Comparison of ENCODE assay signal across 15 cellular contexts in the genomic region with DNA sequence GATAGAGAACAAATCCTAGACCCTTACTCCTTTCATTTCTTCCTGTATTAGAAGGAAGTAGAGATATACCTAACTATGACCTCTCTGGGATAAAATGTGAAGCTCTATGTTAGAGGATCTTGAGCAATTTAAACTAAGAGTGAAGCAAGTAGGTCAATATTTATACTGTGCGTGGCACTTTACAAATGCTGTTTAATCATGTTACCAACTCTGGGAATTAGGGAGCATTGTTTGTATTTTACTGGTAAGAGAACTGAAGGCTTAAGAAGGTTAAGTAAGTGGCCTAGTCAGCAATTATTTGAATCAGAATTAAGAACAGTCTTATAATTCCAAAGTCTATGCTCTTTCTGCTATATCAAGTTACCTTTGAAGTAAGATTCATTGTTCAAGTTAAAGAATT. TPM values are rescaled to one million over a fixed set of nuclear protein-coding genes. Genes with fewer than 3 reads are reported as not detected.
DNase-seq lines count a peak whose midpoint lies in the region; ATAC-seq, FAIRE-seq and TF ChIP-seq lines count a peak whose summit lies in the region.
"Had no signal": no experiment of that assay in that cellular context is flagged by ENCODE, and none has a peak within 500 bp of the region (broad histone marks: within the 10 kb centered on the region; RNA-seq: fewer than 3 reads in every experiment).

No MANE protein-coding gene starts in this region.

- 10% methylated on average over 1 of the region's 1 CpG for WGBS in A549 (ENCODE audit: missing lambda C conversion rate)

- no peak overlapping the region for H3K9ac ChIP-seq in muscle layer of colon (ENCODE audit: low read length)

- H3K4me2 ChIP-seq in A549: peak overlapping the region; percentile 51

- CTCF ChIA-PET in A549 (lab: Yijun Ruan, JAX): no interaction called here

- TF ChIP-seq CTCF in A549 (IDR thresholded peaks at IDR 0.05): no peak
- TF ChIP-seq CTCF in epithelial cell of esophagus (IDR thresholded peaks at IDR 0.05; ENCODE audit: insufficient read depth, low read depth, low read length, missing control alignments): no peak

- H3K4me3 ChIP-seq in A549 (no peak overlapping the region), epithelial cell of esophagus (ENCODE audit: low read length) (no peak overlapping the region), muscle layer of colon (ENCODE audit: low read depth in 1 of 2, low read length in 2 of 2) (no peak overlapping the region)
- H3K4me3 ChIP-seq: cardiac muscle cell, spleen had no signal

- peak; percentile 61 to 82 for ATAC-seq in A549
- ATAC-seq: effector memory CD8-positive, alpha-beta T cell had no signal

- peak; percentile 74 for FAIRE-seq in A549 (lab: Jason Lieb, UNC)

- H3K36me3 ChIP-seq in muscle layer of colon (ENCODE audit: insufficient read depth, low read length): peaks cover 21% of the 10 kb centered on the region
- H3K36me3 ChIP-seq: cardiac muscle cell, neutrophil, spleen had no signal

- no peak overlapping the region for H3K27ac ChIP-seq in A549
- peak overlapping the region; percentile 57 for H3K27ac ChIP-seq in muscle layer of colon (ENCODE audit: low read depth, low read length)
- H3K27ac ChIP-seq: cardiac muscle cell, neutrophil had no signal

- TF ChIP-seq EP300 in A549 (IDR thresholded peaks at IDR 0.05): peak in 1 of 2 experiments; percentile 44; a peak in 1 of 5 replicates

- no peaks in the 10 kb centered on the region for H3K9me3 ChIP-seq in A549
- H3K9me3 ChIP-seq in muscle layer of colon (ENCODE audit: low read length): no peaks in the 10 kb centered on the region
- H3K9me3 ChIP-seq: neutrophil, spleen had no signal

- H3K4me1 ChIP-seq in A549 (peaks cover 22% of the 10 kb centered on the region), muscle layer of colon (ENCODE audit: insufficient read depth, low read length) (peaks cover 68% of the 10 kb centered on the region)

- no peak; a peak in 1 of 5 replicates for TF ChIP-seq RAD21 in A549 (conservative IDR thresholded peaks at IDR 0.05 in 1 of 2, IDR thresholded peaks at IDR 0.05 in 1 of 2)

- DNase-seq in A549 (ENCODE audit: low read depth in 1 of 2, low spot score in 1 of 2) (peak; percentile 10 to 60), NCI-H82 (lab: John Stamatoyannopoulos, UW) (peak; percentile 40), epithelial cell of esophagus (ENCODE audit: low read depth) (peak; percentile 82), DMS153 treated with DMSO at 0.1 percent for 48 hours (lab: John Stamatoyannopoulos, UW; ENCODE audit: unreplicated experiment) (no peak), NCI-H2107 (lab: John Stamatoyannopoulos, UW) (no peak), NCI-H2029 (lab: John Stamatoyannopoulos, UW) (no peak)
- no peak for DNase-seq in activated CD4-positive, CD25-positive, alpha-beta regulatory T cell treated with anti-CD3 and anti-CD28 coated beads, Interleukin-2, amount 50 U/mL, for 72 hours
- DNase-seq: activated CD4-positive, alpha-beta memory T cell treated with anti-CD3 and anti-CD28 coated beads for 36 hours; activated gamma-delta T cell treated with Interleukin-2 at 50 U/mL for 16 hours; effector memory CD8-positive, alpha-beta T cell; NCI-H1092 treated with DMSO at 0.1 percent for 48 hours; spleen had no signal

- POLR2A ChIA-PET in A549 (lab: Yijun Ruan, JAX): interaction anchor here (1.0 kb wide), 1 partner anchor 13 kb away, joined by 3 read pairs; no protein-coding TSS in a partner anchor

- TF ChIP-seq POLR2A in A549 (IDR thresholded peaks at IDR 0.05; ENCODE audit: low read length): no peak

- H3K27me3 ChIP-seq in muscle layer of colon (ENCODE audit: control insufficient read depth in 1 of 2, insufficient read depth in 2 of 2, low read length in 2 of 2): no peaks in the 10 kb centered on the region
- H3K27me3 ChIP-seq: cardiac muscle cell, neutrophil, spleen had no signal

TF ChIP-seq in A549, 52 proteins besides CTCF, POLR2A, EP300 and RAD21:
- TF ChIP-seq CBX2 (IDR thresholded peaks at IDR 0.05; ENCODE audit: borderline replicate concordance, low read depth): no peak
- TF ChIP-seq MAFK (IDR thresholded peaks at IDR 0.05; ENCODE audit: partially characterized antibody): peak; percentile 97
- peak in 1 of 2 experiments; percentile 55; a peak in 1 of 5 replicates for TF ChIP-seq JUN (IDR thresholded peaks at IDR 0.05)
- TF ChIP-seq JUNB (IDR thresholded peaks at IDR 0.05): peak; percentile 70
- peak; percentile 91 to 95 for TF ChIP-seq CEBPB (IDR thresholded peaks at IDR 0.05)
- no peak for TF ChIP-seq FOSL2 (IDR thresholded peaks at IDR 0.05)
- TF ChIP-seq FOSL2 (CRISPR knock-in tag; IDR thresholded peaks at IDR 0.05): 0 out of 2 replicates have a peak, but pooled peaks have one; percentile 24
- TF ChIP-seq HEYL (CRISPR knock-in tag; IDR thresholded peaks at IDR 0.05): no peak
- 0 out of 3 replicates have a peak, but pooled peaks have one; percentile 15 for TF ChIP-seq SMC3 (IDR thresholded peaks at IDR 0.05)
- peak; percentile 78 for TF ChIP-seq HES2 (IDR thresholded peaks at IDR 0.05)

RNA-seq across cellular contexts. Expression of gene TNC, which starts 12.0 kb away (rescaled TPM):
- polyA plus RNA-seq in A549 (2011; rRNA removed) (0.50 and 0.74 TPM in 2 replicates), A549 (2017; fragmentation: RNase III; extraction: RNeasy Plus Mini Kit Qiagen cat#74134 plus additional on column Dnase treatment) (0.63 to 0.68 TPM (median 0.67 TPM) in 3 replicates)
- 0.04 and 0.12 TPM in 2 replicates for polyA plus RNA-seq in A549 (2012; cell fraction: cytosol; rRNA removed)
- polyA plus RNA-seq in A549 (2012; cell fraction: nucleus; rRNA removed): 0.31 and 0.36 TPM in 2 replicates
- polyA minus RNA-seq in A549 (2011; rRNA and poly(A)+ RNA removed): 0.70 and 1.1 TPM in 2 replicates

Comparison
In these comparisons a context has a peak if more than half of its experiments do, and no peak if none do; other contexts are left out.
1. DNase-seq: peak in A549 (2 of 2), NCI-H82 (single experiment) and epithelial cell of esophagus (single experiment); none in DMS153 treated with DMSO at 0.1 percent for 48 hours (single experiment), NCI-H2107 (single experiment), activated CD4-positive, CD25-positive, alpha-beta regulatory T cell treated with anti-CD3 and anti-CD28 coated beads, Interleukin-2, amount 50 U/mL, for 72 hours (single experiment) and NCI-H2029 (single experiment).